1 cellular context compared by ENCODE assay signal in the genomic region with DNA sequence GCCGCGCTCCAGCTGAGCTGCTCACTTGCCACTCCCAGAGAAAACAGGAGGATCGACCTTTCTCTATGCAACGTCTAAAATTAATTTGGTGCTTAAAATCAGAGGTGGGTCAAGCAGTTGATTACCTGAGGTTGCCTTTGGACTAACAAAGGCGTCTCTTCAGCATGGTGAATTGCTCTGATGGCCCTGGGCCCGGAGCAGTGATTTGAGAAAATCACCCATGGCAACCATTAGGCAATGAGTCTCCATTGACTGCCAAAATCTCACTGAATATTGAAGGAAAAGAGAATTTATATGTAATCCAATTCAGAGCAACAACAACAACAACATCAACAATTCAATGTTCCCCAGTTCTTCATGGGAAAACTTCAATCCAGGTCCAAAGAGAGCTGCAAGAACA.
TF ChIP-seq lines count a peak whose summit lies in the region.

No MANE protein-coding gene starts in this region.

TF ChIP-seq in HepG2, 621 proteins besides CTCF, POLR2A, EP300 and RAD21 (continued from another document):
- TF ChIP-seq FOXO4 (CRISPR knock-in tag; conservative IDR thresholded peaks at IDR 0.05), result no peak
- no peak for TF ChIP-seq FUBP1 (CRISPR knock-in tag; IDR thresholded peaks at IDR 0.05; ENCODE audit: borderline replicate concordance)
- TF ChIP-seq NFRKB (IDR thresholded peaks at IDR 0.05), result no peak
- TF ChIP-seq HNF1B (CRISPR knock-in tag; IDR thresholded peaks at IDR 0.05), result no peak
- TF ChIP-seq ZNF660 (CRISPR knock-in tag; IDR thresholded peaks at IDR 0.05; ENCODE audit: borderline replicate concordance, low read depth), result no peak
- TF ChIP-seq ZNF589 (CRISPR knock-in tag; conservative IDR thresholded peaks at IDR 0.05), result no peak
- no peak for TF ChIP-seq KMT2B (CRISPR knock-in tag; IDR thresholded peaks at IDR 0.05)
- TF ChIP-seq SP140L (CRISPR knock-in tag; IDR thresholded peaks at IDR 0.05; ENCODE audit: borderline replicate concordance), result no peak
- TF ChIP-seq, protein P1, sequence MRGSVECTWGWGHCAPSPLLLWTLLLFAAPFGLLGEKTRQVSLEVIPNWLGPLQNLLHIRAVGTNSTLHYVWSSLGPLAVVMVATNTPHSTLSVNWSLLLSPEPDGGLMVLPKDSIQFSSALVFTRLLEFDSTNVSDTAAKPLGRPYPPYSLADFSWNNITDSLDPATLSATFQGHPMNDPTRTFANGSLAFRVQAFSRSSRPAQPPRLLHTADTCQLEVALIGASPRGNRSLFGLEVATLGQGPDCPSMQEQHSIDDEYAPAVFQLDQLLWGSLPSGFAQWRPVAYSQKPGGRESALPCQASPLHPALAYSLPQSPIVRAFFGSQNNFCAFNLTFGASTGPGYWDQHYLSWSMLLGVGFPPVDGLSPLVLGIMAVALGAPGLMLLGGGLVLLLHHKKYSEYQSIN (CRISPR knock-in tag; IDR thresholded peaks at IDR 0.05; ENCODE audit: borderline replicate concordance), result no peak
- TF ChIP-seq, protein P2, sequence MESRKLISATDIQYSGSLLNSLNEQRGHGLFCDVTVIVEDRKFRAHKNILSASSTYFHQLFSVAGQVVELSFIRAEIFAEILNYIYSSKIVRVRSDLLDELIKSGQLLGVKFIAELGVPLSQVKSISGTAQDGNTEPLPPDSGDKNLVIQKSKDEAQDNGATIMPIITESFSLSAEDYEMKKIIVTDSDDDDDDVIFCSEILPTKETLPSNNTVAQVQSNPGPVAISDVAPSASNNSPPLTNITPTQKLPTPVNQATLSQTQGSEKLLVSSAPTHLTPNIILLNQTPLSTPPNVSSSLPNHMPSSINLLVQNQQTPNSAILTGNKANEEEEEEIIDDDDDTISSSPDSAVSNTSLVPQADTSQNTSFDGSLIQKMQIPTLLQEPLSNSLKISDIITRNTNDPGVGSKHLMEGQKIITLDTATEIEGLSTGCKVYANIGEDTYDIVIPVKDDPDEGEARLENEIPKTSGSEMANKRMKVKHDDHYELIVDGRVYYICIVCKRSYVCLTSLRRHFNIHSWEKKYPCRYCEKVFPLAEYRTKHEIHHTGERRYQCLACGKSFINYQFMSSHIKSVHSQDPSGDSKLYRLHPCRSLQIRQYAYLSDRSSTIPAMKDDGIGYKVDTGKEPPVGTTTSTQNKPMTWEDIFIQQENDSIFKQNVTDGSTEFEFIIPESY (CRISPR knock-in tag; IDR thresholded peaks at IDR 0.05), result no peak
